ENCODE assay signal across 20 cellular contexts in the genomic region with DNA sequence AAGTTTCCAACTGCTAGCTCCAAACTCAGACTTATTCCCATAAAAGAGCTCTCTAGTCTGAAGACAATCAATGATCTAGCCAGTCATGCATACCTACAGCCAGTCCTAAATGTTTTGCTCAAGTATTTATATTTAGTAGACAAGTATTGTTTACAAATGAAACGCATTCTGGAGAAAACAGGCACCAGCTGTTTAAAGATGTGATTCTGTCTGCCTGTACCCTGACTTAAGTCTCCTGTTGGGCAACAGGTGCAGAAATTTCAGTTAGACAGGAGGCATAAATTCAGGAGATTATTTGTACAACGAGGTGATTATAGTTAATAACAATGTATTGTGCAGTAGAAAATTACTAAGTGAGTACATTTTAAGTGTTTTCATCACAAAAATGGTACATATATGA.
"Had no signal": no experiment of that assay in that cellular context is flagged by ENCODE, and none has a peak within 500 bp of the region (broad histone marks: within the 10 kb centered on the region; RNA-seq: fewer than 3 reads in every experiment).

No MANE protein-coding gene starts in this region.

- ATAC-seq: activated CD4-positive, alpha-beta T cell treated with anti-CD3 and anti-CD28 coated beads for 36 hours; activated CD8-positive, alpha-beta memory T cell treated with anti-CD3 and anti-CD28 coated beads, Interleukin-2, amount 10 ng/mL, durations not matched to agents 7 days and 5 days; activated CD8-positive, alpha-beta T cell treated with anti-CD3 and anti-CD28 coated beads, Interleukin-2, amount 10 ng/mL, durations not matched to agents 7 days and 5 days; activated naive CD8-positive, alpha-beta T cell treated with anti-CD3 and anti-CD28 coated beads, Interleukin-2, amount 50 U/mL, for 24 hours; foreskin keratinocyte; heart left ventricle; naive thymus-derived CD4-positive, alpha-beta T cell; sciatic nerve; stimulated activated effector memory CD8-positive, alpha-beta T cell treated with anti-CD3 and anti-CD28 coated beads, Interleukin-12 subunit alpha, Interleukin-12 subunit beta, amount 100 ng/mL, for 72 hours had no signal

- DNase-seq: activated CD4-positive, alpha-beta T cell treated with anti-CD3 and anti-CD28 coated beads for 36 hours; activated CD4-positive, CD25-positive, alpha-beta regulatory T cell; activated CD8-positive, alpha-beta memory T cell treated with anti-CD3 and anti-CD28 coated beads, Interleukin-2, amount 10 ng/mL, durations not matched to agents 7 days and 5 days; activated CD8-positive, alpha-beta T cell treated with anti-CD3 and anti-CD28 coated beads, Interleukin-2, amount 10 ng/mL, durations not matched to agents 7 days and 5 days; activated naive CD8-positive, alpha-beta T cell treated with anti-CD3 and anti-CD28 coated beads, Interleukin-2, amount 50 U/mL, for 24 hours; activated T-cell treated with anti-CD3 and anti-CD28 coated beads, Interleukin-2, amount 50 U/mL, for 48 hours; amygdala; central memory CD4-positive, alpha-beta T cell; foreskin keratinocyte; heart left ventricle; midbrain; naive thymus-derived CD4-positive, alpha-beta T cell; ovary; retina; small intestine; stimulated activated CD4-positive, alpha-beta T cell treated with anti-CD3 and anti-CD28 coated beads, Interleukin-4, amount 100 ng/mL, for 24 hours; thyroid gland; upper lobe of left lung had no signal
